In genomic region chr1:220732137-220732536, GRCh38 we compare ENCODE assay signal across 13 cellular contexts. TPM values are rescaled to one million over a fixed set of nuclear protein-coding genes. Genes with fewer than 3 reads are reported as not detected.
A peak's percentile ranks its signal among the peaks of the same experiment; 100 is the strongest.
DNase-seq lines count a peak whose midpoint lies in the region; ATAC-seq and TF ChIP-seq lines count a peak whose summit lies in the region.
"Had no signal": no experiment of that assay in that cellular context is flagged by ENCODE, and none has a peak within 500 bp of the region (broad histone marks: within the 10 kb centered on the region; RNA-seq: fewer than 3 reads in every experiment).

No MANE protein-coding gene starts in this region.

- DNase-seq in DND-41 (no peak), Peyer's patch (no peak), sciatic nerve (ENCODE audit: low spot score) (no peak), 8988T (no peak), glomerular visceral epithelial cell (ENCODE audit: extremely low spot score) (no peak), pons (ENCODE audit: low spot score) (no peak), immature natural killer cell (no peak)
- DNase-seq: CD4-positive, alpha-beta T cell; NCI-H1048; NCI-H774 had no signal

- H3K4me1 ChIP-seq in DND-41 (ENCODE audit: insufficient read depth, low read length) (peaks cover 7% of the 10 kb centered on the region), Peyer's patch (peaks cover 0 to 20% (median 0%) of the 10 kb centered on the region in 4 donors), gastroesophageal sphincter (peaks cover 0 to 18% (median 0%) of the 10 kb centered on the region in 3 donors)
- H3K4me1 ChIP-seq: neural progenitor cell had no signal

- H3K27me3 ChIP-seq in DND-41 (ENCODE audit: insufficient read depth, low read length, poor library complexity) (no peaks in the 10 kb centered on the region), Peyer's patch (no peaks in the 10 kb centered on the region), gastroesophageal sphincter (no peaks in the 10 kb centered on the region)
- H3K27me3 ChIP-seq: neural progenitor cell, SJSA1 had no signal

- peak overlapping the region in 3 of 6 donors; percentile 6 to 48 (median 23) for H3K27ac Mint-ChIP-seq in immature natural killer cell
- H3K27ac Mint-ChIP-seq: CD4-positive, alpha-beta T cell; neural progenitor cell had no signal

- H3K36me3 ChIP-seq in DND-41 (ENCODE audit: insufficient read depth, low read length) = no peaks in the 10 kb centered on the region
- H3K36me3 ChIP-seq in Peyer's patch = no peaks in the 10 kb centered on the region
- no peaks in the 10 kb centered on the region for H3K36me3 ChIP-seq in gastroesophageal sphincter
- H3K36me3 ChIP-seq: neural progenitor cell, SJSA1 had no signal

- H3K4me3 ChIP-seq in DND-41 (ENCODE audit: low read depth in 1 of 2, low read length in 2 of 2) (no peak overlapping the region), Peyer's patch (no peak overlapping the region), gastroesophageal sphincter (no peak overlapping the region)
- H3K4me3 ChIP-seq: neural progenitor cell, SJSA1 had no signal

- ATAC-seq in DND-41 (ENCODE audit: insufficient read depth, low read depth) (no peak), gastroesophageal sphincter (no peak), sciatic nerve (peak; percentile 42)

- peaks cover 19 to 20% of the 10 kb centered on the region in 2 donors for H3K4me1 Mint-ChIP-seq in immature natural killer cell
- H3K4me1 Mint-ChIP-seq: neural progenitor cell had no signal

- no peaks in the 10 kb centered on the region for H3K9me3 Mint-ChIP-seq in immature natural killer cell
- H3K9me3 Mint-ChIP-seq: CD4-positive, alpha-beta T cell; neural progenitor cell had no signal

- no peaks in the 10 kb centered on the region for H3K36me3 Mint-ChIP-seq in immature natural killer cell
- H3K36me3 Mint-ChIP-seq: neural progenitor cell had no signal

- no peak overlapping the region for H3K4me2 ChIP-seq in DND-41 (ENCODE audit: insufficient read depth, low read length)
- H3K4me2 ChIP-seq: neural progenitor cell had no signal

- H3K9ac ChIP-seq in DND-41 (ENCODE audit: low read depth, low read length) = no peak overlapping the region
- H3K9ac ChIP-seq: neural progenitor cell had no signal

- no peak overlapping the region for H3K27ac ChIP-seq in DND-41 (ENCODE audit: low read length)
- peak overlapping the region in 3 of 4 donors; percentile 12 to 84 (median 12) for H3K27ac ChIP-seq in Peyer's patch
- H3K27ac ChIP-seq in gastroesophageal sphincter = peak overlapping the region in 3 of 4 donors; percentile 63 to 70 (median 69)
- H3K27ac ChIP-seq: neural progenitor cell had no signal

- H3K79me2 ChIP-seq in DND-41 (ENCODE audit: insufficient read depth, low read length) = no peaks in the 10 kb centered on the region

- H3K9me3 ChIP-seq in DND-41 (ENCODE audit: insufficient read depth, low read length, severe bottlenecking) = no peaks in the 10 kb centered on the region
- no peaks in the 10 kb centered on the region for H3K9me3 ChIP-seq in Peyer's patch
- H3K9me3 ChIP-seq in gastroesophageal sphincter = no peaks in the 10 kb centered on the region
- H3K9me3 ChIP-seq: SJSA1 had no signal

- TF ChIP-seq EP300 in gastroesophageal sphincter (IDR thresholded peaks at IDR 0.05) = no peak

- H3K27me3 Mint-ChIP-seq in immature natural killer cell (ENCODE audit: low read depth in 3 of 3) = peaks cover 1 to 3% (median 3%) of the 10 kb centered on the region in 3 donors
- H3K27me3 Mint-ChIP-seq: CD4-positive, alpha-beta T cell had no signal

- intact Hi-C loops in sciatic nerve (cut with DNase I) = no loop called here

- no peaks in the 10 kb centered on the region for H4K20me1 ChIP-seq in DND-41 (ENCODE audit: insufficient read depth, low read length)

- 41 to 56% methylated on average over 2 to 3 of the region's 3 CpGs for WGBS in gastroesophageal sphincter (ENCODE audit: low coverage in 1 of 2), 2 donors

- peak overlapping the region; percentile 31; the same call in 1 of the 2 replicates for H2AFZ ChIP-seq in DND-41 (ENCODE audit: low read depth, low read length)

- TF ChIP-seq POLR2A in Peyer's patch (IDR thresholded peaks at IDR 0.05) (no peak), gastroesophageal sphincter (IDR thresholded peaks at IDR 0.05) (no peak)

- H3K4me3 Mint-ChIP-seq in immature natural killer cell = peak overlapping the region in 1 of 5 donors; percentile 47
- H3K4me3 Mint-ChIP-seq: CD4-positive, alpha-beta T cell; neural progenitor cell had no signal

- TF ChIP-seq CTCF in DND-41 (IDR thresholded peaks at IDR 0.05; ENCODE audit: borderline replicate concordance, extremely low read depth, low read length, poor library complexity, severe bottlenecking) (no peak), Peyer's patch (IDR thresholded peaks at IDR 0.05) (no peak), gastroesophageal sphincter (IDR thresholded peaks at IDR 0.05) (no peak)

RNA-seq across cellular contexts. Expression of gene MTARC2, which starts 16.0 kb away (rescaled TPM):
- total RNA-seq in Peyer's patch = 10 to 100 TPM; 47.9 to 96.0 (median 91.1) TPM
- total RNA-seq in gastroesophageal sphincter = 10 to 100 TPM; 13.0 to 32.5 (median 17.9) TPM
- total RNA-seq in sciatic nerve = 35.0 TPM
- 1 to 10 TPM in 2 of 3 donors, under 1 TPM in 1; 0.28 to 2.3 (median 1.5) TPM for polyA plus RNA-seq in immature natural killer cell
- total RNA-seq: CD4-positive, alpha-beta T cell had no signal

RNA-seq across cellular contexts. Expression of gene C1orf115, which starts 42.0 kb away (rescaled TPM):
- total RNA-seq in Peyer's patch (100 to 1,000 TPM in 3 of 4 donors, 10 to 100 TPM in 1; 61.1 to 228 (median 177) TPM), gastroesophageal sphincter (10 to 100 TPM in 2 of 4 donors, 1 to 10 TPM in 2; 6.8 to 28.0 (median 9.5) TPM), sciatic nerve (24.3 TPM)
- 1 to 10 TPM in 1 of 3 donors, under 1 TPM in 1, not detected in 1; 0.12 to 1.5 TPM for polyA plus RNA-seq in immature natural killer cell

RNA-seq across cellular contexts. Expression of gene MTARC1, which starts 54.6 kb away (rescaled TPM):
- total RNA-seq in Peyer's patch = 1 to 10 TPM; 3.3 to 7.8 (median 5.8) TPM
- 1 to 10 TPM; 3.7 to 8.1 (median 5.4) TPM for total RNA-seq in gastroesophageal sphincter
- total RNA-seq in sciatic nerve = 28.6 TPM
- polyA plus RNA-seq in immature natural killer cell = under 1 TPM in 1 of 3 donors, not detected in 2; 0.37 TPM
- total RNA-seq: CD4-positive, alpha-beta T cell; SJSA1 had no signal
